In genomic region chr12:56338643-56339422, GRCh38 we compare ENCODE assay signal across 9 cellular contexts. TPM values are rescaled to one million over a fixed set of nuclear protein-coding genes. Genes with fewer than 3 reads are reported as not detected.
DNase-seq lines count a peak whose midpoint lies in the region; ATAC-seq and TF ChIP-seq lines count a peak whose summit lies in the region.
"Had no signal": no experiment of that assay in that cellular context is flagged by ENCODE, and none has a peak within 500 bp of the region (broad histone marks: within the 10 kb centered on the region; RNA-seq: fewer than 3 reads in every experiment).

TSS of gene IL23A (plus strand) at chr12:56338884. CDS start at chr12:56339045, 161 bp downstream.

- no peak within 1 kb of the TSS for H3K4me3 Mint-ChIP-seq in mesothelial cell of epicardium

- peak within 1 kb of the TSS; percentile 73 for H3K27ac Mint-ChIP-seq in mesothelial cell of epicardium

- H3K27me3 ChIP-seq in NT2/D1 (ENCODE audit: insufficient read depth, insufficient read length) (no peaks in the 10 kb centered on the region), upper lobe of left lung (no peaks in the 10 kb centered on the region)

- H3K4me3 ChIP-seq in NT2/D1 (ENCODE audit: insufficient read length, low read depth) (no peak within 1 kb of the TSS), upper lobe of left lung (no peak within 1 kb of the TSS)

- peak within 1 kb of the TSS; percentile 57 for H3K9ac ChIP-seq in NT2/D1 (ENCODE audit: insufficient read length, low read depth)

- H3K36me3 ChIP-seq in NT2/D1 (ENCODE audit: insufficient read depth, insufficient read length, low read length) (peaks cover 21% of the 10 kb centered on the region), upper lobe of left lung (peaks cover 6 to 25% (median 18%) of the 10 kb centered on the region in 4 donors)

- peaks cover 10% of the 10 kb centered on the region for H3K36me3 Mint-ChIP-seq in mesothelial cell of epicardium

- H3K27me3 Mint-ChIP-seq in mesothelial cell of epicardium (ENCODE audit: low read depth) = no peaks in the 10 kb centered on the region

- no peak for DNase-seq in NT2/D1 (ENCODE audit: low read depth, low spot score)
- peak; percentile 75 for DNase-seq in activated effector memory CD4-positive, alpha-beta T cell treated with Interleukin-2 at 50 U/mL for 16 hours
- DNase-seq in mesothelial cell of epicardium (ENCODE audit: low spot score in 2 of 2, unreplicated experiment in 2 of 2) = no peak
- peak in 1 of 2 donors; percentile 21 for DNase-seq in upper lobe of left lung
- no peak for DNase-seq in NCI-H2227 (lab: John Stamatoyannopoulos, UW; ENCODE audit: unreplicated experiment)
- DNase-seq in NCI-H2029 (lab: John Stamatoyannopoulos, UW) = no peak
- DNase-seq in head of caudate nucleus = no peak

- peaks cover 6% of the 10 kb centered on the region for H3K4me1 Mint-ChIP-seq in mesothelial cell of epicardium

- TF ChIP-seq POLR2A in upper lobe of left lung (IDR thresholded peaks at IDR 0.05) = no peak

- TF ChIP-seq EP300 in upper lobe of left lung (IDR thresholded peaks at IDR 0.05) = no peak

- H3K9me3 ChIP-seq in NT2/D1 (ENCODE audit: insufficient read depth, low read length) (no peaks in the 10 kb centered on the region), upper lobe of left lung (no peaks in the 10 kb centered on the region)

- peak within 1 kb of the TSS in 3 of 4 donors; percentile 32 to 61 (median 54) for H3K27ac ChIP-seq in upper lobe of left lung
- H3K27ac ChIP-seq: VCaP had no signal

- TF ChIP-seq CTCF in mesothelial cell of epicardium (IDR thresholded peaks at IDR 0.05; ENCODE audit: unreplicated experiment) (no peak), upper lobe of left lung (IDR thresholded peaks at IDR 0.05) (no peak)

- peak; percentile 33 for ATAC-seq in GM19463 (IDR thresholded peaks at IDR 0.05; ENCODE audit: unreplicated experiment)
- ATAC-seq in upper lobe of left lung (ENCODE audit: low FRiP score in 2 of 2) = no peak

- intact Hi-C loops in head of caudate nucleus (cut with DNase I) = no loop called here

- 45 to 51% methylated on average over 8 of the region's 8 CpGs for WGBS in upper lobe of left lung, 2 donors

- no peaks in the 10 kb centered on the region for H3K9me3 Mint-ChIP-seq in mesothelial cell of epicardium

- H3K4me1 ChIP-seq in NT2/D1 (ENCODE audit: insufficient read depth, insufficient read length) (peaks cover 16% of the 10 kb centered on the region), upper lobe of left lung (peaks cover 10 to 15% (median 14%) of the 10 kb centered on the region in 4 donors)

RNA-seq across cellular contexts. Expression of gene IL23A, which starts in this region (rescaled TPM):
- total RNA-seq in mesothelial cell of epicardium (0.51 to 0.76 TPM (median 0.72 TPM) in 3 replicates), upper lobe of left lung (1 to 10 TPM in 1 of 6 donors, under 1 TPM in 1, not detected in 4; 0.81 to 1.1 TPM)
